Comparison of ENCODE assay signal across 18 cellular contexts in genomic region chr11:86261328-86261727, GRCh38. TPM values are rescaled to one million over a fixed set of nuclear protein-coding genes. Genes with fewer than 3 reads are reported as not detected.
DNase-seq lines count a peak whose midpoint lies in the region; ATAC-seq, FAIRE-seq and TF ChIP-seq lines count a peak whose summit lies in the region.
"Had no signal": no experiment of that assay in that cellular context is flagged by ENCODE, and none has a peak within 500 bp of the region (broad histone marks: within the 10 kb centered on the region; RNA-seq: fewer than 3 reads in every experiment).

No MANE protein-coding gene starts in this region.

- H3K36me3 ChIP-seq in Panc1 (ENCODE audit: control insufficient read depth, insufficient read depth, low read length) (peaks cover 14% of the 10 kb centered on the region), SJCRH30 (peaks cover 70% of the 10 kb centered on the region)

- intact Hi-C loops in Panc1 (cut with micrococcal nuclease; ENCODE audit: unreplicated experiment): no loop called here

- no TSS peak for BruUV-seq in Panc1 (replicated peaks; lab: Mats Ljungman, UMichigan)

- TF ChIP-seq POLR2A in GM12891 (IDR thresholded peaks at IDR 0.05; ENCODE audit: low read depth, low read length): 0 out of 2 replicates have a peak, but pooled peaks have one; percentile 6

- no peaks in the 10 kb centered on the region for H3K27me3 ChIP-seq in Panc1 (ENCODE audit: control insufficient read depth, insufficient read depth, low read length)
- H3K27me3 ChIP-seq in foreskin keratinocyte: no peaks in the 10 kb centered on the region
- H3K27me3 ChIP-seq in SJCRH30: no peaks in the 10 kb centered on the region

- POLR2A ChIA-PET in Panc1 (lab: Charles Lee): no interaction called here

- ATAC-seq in Panc1 (peak; percentile 61; the same call in 1 of the 2 replicates), foreskin keratinocyte (peak; percentile 36)

- in situ Hi-C loops in Panc1 (cut with HindIII; ENCODE audit: low pct_unique_long_range_greater_than_20kb, low sequenced_read_pairs): no loop called here

- TF ChIP-seq CTCF in Panc1 (IDR thresholded peaks at IDR 0.05) (no peak), foreskin keratinocyte (conservative IDR thresholded peaks at IDR 0.05) (no peak)

- CTCF ChIA-PET in Panc1 (lab: Charles Lee): no interaction called here

- DNase-seq in ELF-1 (ENCODE audit: low read depth, low spot score): peak; percentile 30
- DNase-seq in GM12891 (ENCODE audit: insufficient read length, low spot score): no peak
- DNase-seq in Panc1 (ENCODE audit: low read depth, low spot score): no peak
- no peak for DNase-seq in foreskin keratinocyte
- no peak for DNase-seq in SJCRH30
- DNase-seq in hippocampal formation (lab: John Stamatoyannopoulos, UW): no peak
- no peak for DNase-seq in NCI-H510A treated with DMSO at 0.1 percent for 48 hours (lab: John Stamatoyannopoulos, UW)
- DNase-seq: CD4-positive, CD25-positive, alpha-beta regulatory T cell; EL; HCEC 1CT; Karpas-422; MV-4-11; NCI-H1105 treated with DMSO at 0.1 percent for 48 hours; NCI-H2029 treated with DMSO at 0.1 percent for 48 hours; NCI-H2171; NCI-H345; NCI-H526 had no signal

- H3K4me1 ChIP-seq in Panc1 (ENCODE audit: control insufficient read depth, insufficient read depth, low read length) (no peaks in the 10 kb centered on the region), foreskin keratinocyte (no peaks in the 10 kb centered on the region), SJCRH30 (no peaks in the 10 kb centered on the region)

- FAIRE-seq in GM12891 (lab: Jason Lieb, UNC): no peak
- FAIRE-seq: RCC 7860 had no signal

- H3K4me3 ChIP-seq in Panc1 (ENCODE audit: low read depth in 2 of 2, low read length in 2 of 2): no peak overlapping the region
- H3K4me3 ChIP-seq in SJCRH30: no peak overlapping the region

- H3K9me3 ChIP-seq in Panc1 (ENCODE audit: control insufficient read depth, insufficient read depth, low read depth, low read length): no peaks in the 10 kb centered on the region
- H3K9me3 ChIP-seq in SJCRH30 (replicated peaks): no peaks in the 10 kb centered on the region

- H3K27ac ChIP-seq in Panc1 (ENCODE audit: low read length): no peak overlapping the region
- H3K27ac ChIP-seq in foreskin keratinocyte: no peak overlapping the region
- H3K27ac ChIP-seq in SJCRH30: no peak overlapping the region

TF ChIP-seq in GM12891, 5 proteins besides CTCF, POLR2A, EP300 and RAD21:
- TF ChIP-seq PAX5 (IDR thresholded peaks at IDR 0.05; ENCODE audit: insufficient read depth, low read length, severe bottlenecking): no peak
- no peak for TF ChIP-seq POU2F2 (IDR thresholded peaks at IDR 0.05; ENCODE audit: low read depth, low read length)
- no peak for TF ChIP-seq POLR2AphosphoS5 (IDR thresholded peaks at IDR 0.05; ENCODE audit: low read depth, low read length)
- TF ChIP-seq SPI1 (IDR thresholded peaks at IDR 0.05; ENCODE audit: low read depth, low read length): no peak
- TF ChIP-seq TAF1 (IDR thresholded peaks at IDR 0.05; ENCODE audit: low read depth, low read length): no peak
TF ChIP-seq in GM12891: peak in this region for 0.

RNA-seq across cellular contexts. Expression of gene EED, which starts 16.8 kb away (rescaled TPM):
- polyA plus RNA-seq in GM12891 (2012; ENCODE audit: low read depth, missing spikeins): 46.1 TPM
- total RNA-seq in Panc1 (2021; ENCODE audit: unreplicated experiment) (29.0 TPM), foreskin keratinocyte (26.0 and 29.4 TPM in 2 replicates)
- polyA plus RNA-seq in Panc1 (2012; ENCODE audit: insufficient read length): 19.7 TPM
- polyA plus RNA-seq in foreskin keratinocyte: 19.2 and 22.3 TPM in 2 replicates
- 51.8 and 59.6 TPM in 2 replicates for total RNA-seq in SJCRH30 (2014; rRNA removed; shearing (Covaris generic))

RNA-seq across cellular contexts. Expression of gene HIKESHI, which starts 40.7 kb away (rescaled TPM):
- 62.1 TPM for polyA plus RNA-seq in GM12891 (2012; ENCODE audit: low read depth, missing spikeins)
- total RNA-seq in Panc1 (2021; ENCODE audit: unreplicated experiment) (61.3 TPM), foreskin keratinocyte (54.4 and 55.9 TPM in 2 replicates)
- polyA plus RNA-seq in Panc1 (2012; ENCODE audit: insufficient read length): 42.4 TPM
- 66.5 and 75.4 TPM in 2 replicates for polyA plus RNA-seq in foreskin keratinocyte
- 78.6 and 85.1 TPM in 2 replicates for total RNA-seq in SJCRH30 (2014; rRNA removed; shearing (Covaris generic))
